Comparison of ENCODE assay signal across 28 cellular contexts in the genomic region with DNA sequence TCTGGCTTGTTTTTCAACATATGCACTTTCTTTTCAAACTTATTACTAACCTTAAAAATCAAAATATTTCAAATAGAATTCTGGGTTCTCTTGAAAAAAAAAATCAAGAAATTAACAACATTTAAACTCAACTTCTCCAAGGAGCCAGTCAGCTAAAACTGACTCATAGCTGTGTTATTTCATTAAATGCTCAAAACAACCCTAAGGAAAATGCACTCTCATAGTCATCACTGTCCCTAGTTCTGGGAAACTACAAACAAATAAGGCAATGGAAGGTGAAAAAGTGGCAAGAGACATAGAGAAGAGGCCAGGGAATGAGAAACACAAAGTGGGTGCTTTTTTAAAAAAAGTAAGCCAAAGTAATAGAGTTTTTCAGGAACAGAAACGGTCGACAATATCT. TPM values are rescaled to one million over a fixed set of nuclear protein-coding genes. Genes with fewer than 3 reads are reported as not detected.
A peak's percentile ranks its signal among the peaks of the same experiment; 100 is the strongest.
DNase-seq lines count a peak whose midpoint lies in the region; ATAC-seq and TF ChIP-seq lines count a peak whose summit lies in the region.
"Had no signal": no experiment of that assay in that cellular context is flagged by ENCODE, and none has a peak within 500 bp of the region (broad histone marks: within the 10 kb centered on the region; RNA-seq: fewer than 3 reads in every experiment).

No MANE protein-coding gene starts in this region.

- no peak overlapping the region for H3K4me2 ChIP-seq in mesenchymal stem cell (ENCODE audit: low read length, poor library complexity, severe bottlenecking)

- H2BK5ac ChIP-seq in mesenchymal stem cell (ENCODE audit: low read depth, low read length, poor library complexity, severe bottlenecking) = no peak overlapping the region

- no peak overlapping the region for H2AFZ ChIP-seq in mesenchymal stem cell (ENCODE audit: low read depth, low read length)

- H2BK15ac ChIP-seq in mesenchymal stem cell (ENCODE audit: low read depth, poor library complexity, severe bottlenecking) = no peak overlapping the region

- H3K27me3 ChIP-seq in mesenchymal stem cell (ENCODE audit: control insufficient read depth in 1 of 2, insufficient read depth in 1 of 2, low read length in 2 of 2) (peaks cover 0 to 34% of the 10 kb centered on the region in 2 experiments), upper lobe of left lung (peaks cover 0 to 6% (median 0%) of the 10 kb centered on the region in 4 donors)
- H3K27me3 ChIP-seq: pancreas had no signal

- POLR2A ChIA-PET in naive thymus-derived CD8-positive, alpha-beta T cell (lab: Charles Lee) = no interaction called here

- no peak overlapping the region for H3K14ac ChIP-seq in mesenchymal stem cell (ENCODE audit: low read length in 2 of 2)

- no peak overlapping the region for H2AK5ac ChIP-seq in mesenchymal stem cell (ENCODE audit: low read length, severe bottlenecking)

- no peaks in the 10 kb centered on the region for H3K9me3 Mint-ChIP-seq in naive thymus-derived CD8-positive, alpha-beta T cell
- H3K9me3 Mint-ChIP-seq: activated naive CD4-positive, alpha-beta T cell treated with anti-CD3 and anti-CD28 coated beads, Interleukin-2, amount 50 U/mL, for 72 hours; central memory CD8-positive, alpha-beta T cell had no signal

- H3K27me3 Mint-ChIP-seq in naive thymus-derived CD8-positive, alpha-beta T cell = peaks cover 17 to 33% (median 26%) of the 10 kb centered on the region in 5 donors

- H3K27ac Mint-ChIP-seq in naive thymus-derived CD8-positive, alpha-beta T cell = no peak overlapping the region
- H3K27ac Mint-ChIP-seq: activated CD4-positive, alpha-beta T cell treated with anti-CD3 and anti-CD28 coated beads for 36 hours; activated naive CD4-positive, alpha-beta T cell treated with anti-CD3 and anti-CD28 coated beads, Interleukin-2, amount 50 U/mL, for 72 hours; CD14-positive monocyte had no signal

- peak; percentile 33 for DNase-seq in AG20443 (ENCODE audit: low spot score)
- DNase-seq in NCI-H226 = peak; percentile 49
- peak; percentile 19 for DNase-seq in epithelial cell of esophagus (ENCODE audit: low read depth)
- peak; percentile 31 for DNase-seq in mesenchymal stem cell
- DNase-seq in upper lobe of left lung = no peak
- DNase-seq in naive thymus-derived CD8-positive, alpha-beta T cell = no peak
- DNase-seq in DMS53 treated with DMSO at 0.1 percent for 48 hours (lab: John Stamatoyannopoulos, UW; ENCODE audit: unreplicated experiment) = no peak
- DNase-seq: activated CD4-positive, alpha-beta T cell treated with anti-CD3 and anti-CD28 coated beads for 36 hours; activated T-cell treated with anti-CD3 and anti-CD28 coated beads for 4 hours; aorta; foreskin keratinocyte; GOT3; heart left ventricle; NCI-H1092 treated with DMSO at 0.1 percent for 48 hours; NCI-H187 treated with DMSO at 0.1 percent for 48 hours; NCI-H748 treated with DMSO at 0.1 percent for 48 hours; pancreas; right cardiac atrium; stimulated activated CD4-positive, alpha-beta T cell treated with anti-CD3 and anti-CD28 coated beads, Interleukin-12 subunit alpha, Interleukin-12 subunit beta, amount 100 ng/mL, for 4 hours; stimulated activated CD4-positive, alpha-beta T cell treated with anti-CD3 and anti-CD28 coated beads, Interleukin-4, amount 100 ng/mL, for 1 hour had no signal

- TF ChIP-seq CTCF in epithelial cell of esophagus (IDR thresholded peaks at IDR 0.05; ENCODE audit: insufficient read depth, low read depth, low read length, missing control alignments) = no peak
- no peak for TF ChIP-seq CTCF in upper lobe of left lung (IDR thresholded peaks at IDR 0.05)

- H4K91ac ChIP-seq in mesenchymal stem cell (ENCODE audit: low read length) = no peak overlapping the region

- ATAC-seq in HG03439 (IDR thresholded peaks at IDR 0.05; ENCODE audit: unreplicated experiment) (no peak), upper lobe of left lung (ENCODE audit: low FRiP score in 2 of 2) (no peak)
- no peak for ATAC-seq in naive thymus-derived CD8-positive, alpha-beta T cell
- ATAC-seq: activated CD4-positive, alpha-beta T cell treated with anti-CD3 and anti-CD28 coated beads for 36 hours; activated naive CD4-positive, alpha-beta T cell treated with anti-CD3 and anti-CD28 coated beads, Interleukin-2, amount 50 U/mL, for 72 hours; foreskin keratinocyte; heart left ventricle; pancreas; right cardiac atrium had no signal

- H3K9me3 ChIP-seq in mesenchymal stem cell (ENCODE audit: control insufficient read depth, low read length) (no peaks in the 10 kb centered on the region), upper lobe of left lung (no peaks in the 10 kb centered on the region)
- H3K9me3 ChIP-seq: heart left ventricle, pancreas had no signal

- peaks cover 0 to 16% (median 9%) of the 10 kb centered on the region in 4 donors for H3K4me1 Mint-ChIP-seq in naive thymus-derived CD8-positive, alpha-beta T cell

- H3K23ac ChIP-seq in mesenchymal stem cell (ENCODE audit: low read length in 2 of 2) = no peak overlapping the region

- no peak for TF ChIP-seq EP300 in upper lobe of left lung (IDR thresholded peaks at IDR 0.05)

- H3K4me3 Mint-ChIP-seq in naive thymus-derived CD8-positive, alpha-beta T cell = no peak overlapping the region
- H3K4me3 Mint-ChIP-seq: activated CD4-positive, alpha-beta T cell treated with anti-CD3 and anti-CD28 coated beads for 36 hours; CD14-positive monocyte; central memory CD8-positive, alpha-beta T cell had no signal

- H4K8ac ChIP-seq in mesenchymal stem cell (ENCODE audit: low read length) = no peak overlapping the region

- H3K36me3 Mint-ChIP-seq in naive thymus-derived CD8-positive, alpha-beta T cell = no peaks in the 10 kb centered on the region
- H3K36me3 Mint-ChIP-seq: activated naive CD4-positive, alpha-beta T cell treated with anti-CD3 and anti-CD28 coated beads, Interleukin-2, amount 50 U/mL, for 72 hours; CD14-positive monocyte had no signal

- TF ChIP-seq POLR2A in upper lobe of left lung (IDR thresholded peaks at IDR 0.05) = no peak

- 91% methylated on average over 2 of the region's 2 CpGs for WGBS in mesenchymal stem cell
- WGBS in upper lobe of left lung, 2 donors = 94 to 100% methylated on average over 2 of the region's 2 CpGs

- H3K79me1 ChIP-seq in mesenchymal stem cell (replicated peaks; ENCODE audit: low read length, poor library complexity, severe bottlenecking) = no peaks in the 10 kb centered on the region

- no peak overlapping the region for H3K27ac ChIP-seq in mesenchymal stem cell (ENCODE audit: low read length, poor library complexity, severe bottlenecking)
- no peak overlapping the region for H3K27ac ChIP-seq in upper lobe of left lung
- H3K27ac ChIP-seq: foreskin keratinocyte, heart left ventricle, pancreas, RWPE1 had no signal

- H3K9ac ChIP-seq in mesenchymal stem cell (ENCODE audit: low read length) = peak overlapping the region; percentile 26

- H3K4ac ChIP-seq in mesenchymal stem cell (ENCODE audit: low read depth in 1 of 2, low read length in 2 of 2) = no peak overlapping the region

- no peak overlapping the region for H2BK120ac ChIP-seq in mesenchymal stem cell (ENCODE audit: low read depth, low read length)

- H3K36me3 ChIP-seq in mesenchymal stem cell (ENCODE audit: control insufficient read depth in 1 of 2, insufficient read depth in 2 of 2, low read depth in 1 of 2, low read length in 2 of 2) (no peaks in the 10 kb centered on the region), upper lobe of left lung (no peaks in the 10 kb centered on the region)
- H3K36me3 ChIP-seq: heart left ventricle, pancreas had no signal

- H3K4me1 ChIP-seq in mesenchymal stem cell (ENCODE audit: control insufficient read depth, insufficient read depth, low read depth, low read length) = peaks cover 16% of the 10 kb centered on the region
- peaks cover 3 to 21% (median 16%) of the 10 kb centered on the region in 4 donors for H3K4me1 ChIP-seq in upper lobe of left lung
- H3K4me1 ChIP-seq: foreskin keratinocyte had no signal

- no peak overlapping the region for H2BK12ac ChIP-seq in mesenchymal stem cell (ENCODE audit: low read length in 2 of 2)

- H3K4me3 ChIP-seq in epithelial cell of esophagus (ENCODE audit: low read length) = no peak overlapping the region
- no peak overlapping the region for H3K4me3 ChIP-seq in mesenchymal stem cell (ENCODE audit: insufficient read depth in 1 of 2, low read depth in 1 of 2, low read length in 2 of 2)
- H3K4me3 ChIP-seq in upper lobe of left lung = no peak overlapping the region
- H3K4me3 ChIP-seq: heart left ventricle, lung, pancreas had no signal

- H3K18ac ChIP-seq in mesenchymal stem cell (ENCODE audit: low read depth in 1 of 2, low read length in 2 of 2) = no peak overlapping the region

RNA-seq across cellular contexts. Expression of a gene that starts 4.1 kb away (rescaled TPM):
- 0.57 TPM for polyA plus RNA-seq in mesenchymal stem cell (2013, experiment 1 of 2)
- polyA plus RNA-seq in mesenchymal stem cell (2013, experiment 2 of 2) = 0.58 TPM
- total RNA-seq in upper lobe of left lung = 1 to 10 TPM; 4.3 to 7.4 (median 5.5) TPM
- total RNA-seq in naive thymus-derived CD8-positive, alpha-beta T cell = under 1 TPM in 1 of 2 experiments, not detected in 1; 0.08 TPM
- polyA plus RNA-seq in naive thymus-derived CD8-positive, alpha-beta T cell = not detected
- total RNA-seq: Daoy; foreskin keratinocyte; T-helper 2 cell treated with Interferon-gamma antibody and Interleukin-4, amounts not matched to agents 100 ng/mL and 5 ng/mL, for 36 hours had no signal
- polyA plus RNA-seq: CD14-positive monocyte, foreskin keratinocyte had no signal

Comparison
In these comparisons a context has a peak if more than half of its experiments do, and no peak if none do; other contexts are left out.
1. DNase-seq: peak in AG20443 (single experiment), NCI-H226 (single experiment), epithelial cell of esophagus (single experiment) and mesenchymal stem cell (single experiment); none in upper lobe of left lung (0 of 2), naive thymus-derived CD8-positive, alpha-beta T cell (0 of 10) and DMS53 treated with DMSO at 0.1 percent for 48 hours (single experiment).
2. RNA of a gene that starts 4.1 kb away (total RNA-seq): 4.3 to 7.4 TPM in upper lobe of left lung; 0.08 TPM in naive thymus-derived CD8-positive, alpha-beta T cell; every median in the first group is over 4 times any median in the second.